ENCODE assay signal across 8 cellular contexts in genomic region chr2:72712304-72712703, GRCh38.
"Had no signal": no experiment of that assay in that cellular context is flagged by ENCODE, and none has a peak within 500 bp of the region (broad histone marks: within the 10 kb centered on the region; RNA-seq: fewer than 3 reads in every experiment).

No MANE protein-coding gene starts in this region.

- ATAC-seq: GM12878 had no signal

- FAIRE-seq: G401.6, GM12878, GM12891, GM12892, GM18507, GM19239 had no signal

- H3K4me3 ChIP-seq: GM12878 had no signal

- DNase-seq: GDM1, GF-D8 had no signal
